In the genomic region with DNA sequence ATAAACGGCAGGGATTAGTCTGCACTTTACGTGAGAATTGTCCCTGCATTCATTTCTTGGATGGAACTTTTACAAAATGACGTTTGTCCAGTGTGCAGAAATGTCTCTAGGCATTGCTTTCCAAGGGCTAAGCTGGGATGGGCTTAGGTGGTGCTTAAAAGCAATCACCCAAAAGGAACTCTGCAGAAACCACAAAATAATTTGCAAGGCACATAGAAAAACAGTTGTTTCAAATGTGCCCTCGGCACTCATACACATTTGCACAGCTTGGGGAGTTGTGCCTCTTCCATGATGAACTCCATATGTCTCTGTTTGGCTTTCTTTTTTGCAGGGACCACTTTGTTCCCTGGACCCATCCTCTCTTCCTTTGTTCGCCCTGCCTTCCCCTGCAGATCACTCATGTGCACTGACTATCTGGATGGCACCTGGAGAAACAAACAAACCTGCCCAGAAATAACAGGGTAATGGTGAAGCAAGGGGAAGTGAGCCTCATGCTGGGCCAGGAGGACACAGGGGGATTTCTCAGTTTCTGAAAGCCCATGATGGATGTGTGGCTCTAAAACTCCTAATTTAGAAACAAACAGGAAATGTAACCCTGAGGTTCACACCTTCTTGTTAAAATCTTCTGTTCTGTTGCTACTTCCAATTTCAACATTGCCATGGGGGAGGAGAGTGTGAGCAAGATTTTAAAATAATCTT, we compare ENCODE assay signal across 13 cellular contexts.
DNase-seq lines count a peak whose midpoint lies in the region; ATAC-seq lines count a peak whose summit lies in the region.
"Had no signal": no experiment of that assay in that cellular context is flagged by ENCODE, and none has a peak within 500 bp of the region (broad histone marks: within the 10 kb centered on the region; RNA-seq: fewer than 3 reads in every experiment).

No MANE protein-coding gene starts in this region.

- no peak for DNase-seq in mesendoderm
- no peak for DNase-seq in H4 (ENCODE audit: low spot score)
- DNase-seq in CD1c-positive myeloid dendritic cell (ENCODE audit: extremely low spot score), result no peak
- DNase-seq: amygdala, esophagus squamous epithelium, NCI-H146, SHP77 had no signal

- no peaks in the 10 kb centered on the region for H3K36me3 ChIP-seq in mesendoderm (ENCODE audit: control insufficient read depth, insufficient read depth, low read length)
- H3K36me3 ChIP-seq: esophagus squamous epithelium had no signal

- H3K9ac ChIP-seq in mesendoderm (ENCODE audit: low read length), result no peak overlapping the region

- H3K23ac ChIP-seq in mesendoderm (ENCODE audit: low read length), result no peak overlapping the region

- H2BK15ac ChIP-seq in mesendoderm (replicated peaks; ENCODE audit: low read depth), result no peak overlapping the region

- no peak overlapping the region for H2AK5ac ChIP-seq in mesendoderm (ENCODE audit: low read length)

- no CpG with 5 or more reads among the region's 5 CpGs for WGBS in mesendoderm (ENCODE audit: extremely low coverage, insufficient coverage, low lambda C conversion rate)

- H3K79me2 ChIP-seq in mesendoderm (ENCODE audit: control insufficient read depth, insufficient read depth, low read length), result no peaks in the 10 kb centered on the region

- H3K18ac ChIP-seq in mesendoderm (ENCODE audit: low read length), result no peak overlapping the region

- no peaks in the 10 kb centered on the region for H3K79me1 ChIP-seq in mesendoderm (ENCODE audit: low read length)

- no peak overlapping the region for H4K8ac ChIP-seq in mesendoderm (ENCODE audit: low read depth, low read length)

- H3K56ac ChIP-seq in mesendoderm (ENCODE audit: low read length), result no peak overlapping the region

- H3K4me1 ChIP-seq in mesendoderm (ENCODE audit: control insufficient read depth, low read depth, low read length), result peaks cover 9% of the 10 kb centered on the region

- peak; percentile 72 for ATAC-seq in GM18870 (IDR thresholded peaks at IDR 0.05; ENCODE audit: unreplicated experiment)
- ATAC-seq in GM21619 (IDR thresholded peaks at IDR 0.05; ENCODE audit: unreplicated experiment), result peak; percentile 86
- ATAC-seq in HG03558 (IDR thresholded peaks at IDR 0.05; ENCODE audit: extremely low read depth, unreplicated experiment), result peak; percentile 46
- no peak for ATAC-seq in GM18861 (IDR thresholded peaks at IDR 0.05; ENCODE audit: unreplicated experiment)
- ATAC-seq: HCT116 had no signal

- H2BK120ac ChIP-seq in mesendoderm (ENCODE audit: low read depth, low read length), result peak overlapping the region; percentile 10

- no peak overlapping the region for H3K4me3 ChIP-seq in mesendoderm (ENCODE audit: low read length)
- H3K4me3 ChIP-seq: esophagus squamous epithelium, skin epidermis had no signal

- no peak overlapping the region for H2BK5ac ChIP-seq in mesendoderm (ENCODE audit: low read length)

- H3K27ac ChIP-seq in mesendoderm (ENCODE audit: low read depth, low read length), result peak overlapping the region; percentile 1
- H3K27ac ChIP-seq: esophagus squamous epithelium had no signal

- no peak overlapping the region for H3K4ac ChIP-seq in mesendoderm (ENCODE audit: low read depth, low read length)

- H3K4me2 ChIP-seq in mesendoderm (ENCODE audit: low read length), result no peak overlapping the region

- H3K27me3 ChIP-seq in mesendoderm (ENCODE audit: insufficient read depth, low read length, poor library complexity), result no peaks in the 10 kb centered on the region
- H3K27me3 ChIP-seq: esophagus squamous epithelium had no signal

- H4K5ac ChIP-seq in mesendoderm (ENCODE audit: low read length), result no peak overlapping the region
